ENCODE assay signal across 17 cellular contexts in the genomic region with DNA sequence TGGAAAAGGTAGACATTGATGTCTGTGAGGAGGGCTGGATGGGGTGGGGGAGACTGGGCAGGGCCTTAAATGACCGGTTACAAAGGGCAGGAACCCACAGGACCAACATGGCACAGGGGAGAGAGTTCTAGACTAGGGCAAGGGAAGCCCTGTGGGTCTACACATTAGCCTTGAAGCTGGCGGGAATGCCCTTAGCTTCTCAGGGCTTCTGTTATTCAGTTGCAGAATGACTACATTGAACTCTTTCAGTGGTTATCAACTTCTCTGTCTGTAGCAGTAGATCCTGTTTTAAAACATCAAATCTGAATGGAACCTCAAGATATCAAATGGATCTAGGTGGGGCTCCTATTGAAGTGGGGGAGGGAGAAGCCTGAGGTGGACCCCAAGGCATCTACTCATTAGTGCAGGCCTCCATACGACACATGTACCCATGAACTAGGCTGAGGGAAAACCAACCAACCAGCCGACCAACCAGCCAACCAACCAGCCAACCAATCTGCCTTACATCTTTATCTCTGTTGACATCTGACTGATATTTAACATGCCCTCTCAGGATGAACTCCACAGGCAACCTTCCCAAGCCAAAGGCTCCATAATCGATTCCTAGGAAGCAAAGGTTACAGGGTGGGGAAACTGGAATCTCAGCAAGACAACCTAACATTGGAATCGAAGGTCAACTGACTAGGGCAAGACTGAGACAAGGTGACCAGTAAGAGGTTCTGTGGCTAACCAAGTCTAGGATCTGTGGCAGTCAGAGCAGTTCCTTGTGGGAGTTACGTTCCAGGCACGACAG. TPM values are rescaled to one million over a fixed set of nuclear protein-coding genes. Genes with fewer than 3 reads are reported as not detected.
A peak's percentile ranks its signal among the peaks of the same experiment; 100 is the strongest.
DNase-seq lines count a peak whose midpoint lies in the region; ATAC-seq, FAIRE-seq and TF ChIP-seq lines count a peak whose summit lies in the region.
"Had no signal": no experiment of that assay in that cellular context is flagged by ENCODE, and none has a peak within 500 bp of the region (broad histone marks: within the 10 kb centered on the region; RNA-seq: fewer than 3 reads in every experiment).

No MANE protein-coding gene starts in this region.

- BruUV-seq in K562 (replicated peaks; lab: Mats Ljungman, UMichigan): no TSS peak

- no peak for TF ChIP-seq RAD21 in K562 (CRISPR knock-in tag; conservative IDR thresholded peaks at IDR 0.05 in 1 of 2, IDR thresholded peaks at IDR 0.05 in 1 of 2)

- peaks cover 65% of the 10 kb centered on the region for H3K36me3 ChIP-seq in K562 (ENCODE audit: control insufficient read depth, insufficient read depth, low read length)

- DNase-seq in K562 (ENCODE audit: extremely low read depth in 1 of 4, low spot score in 3 of 4) (no peak), NCI-H446 treated with DMSO at 0.1 percent for 48 hours (lab: John Stamatoyannopoulos, UW) (no peak), germinal center (ENCODE audit: low spot score) (no peak), NCI-H146 (lab: John Stamatoyannopoulos, UW) (no peak)
- DNase-seq in activated effector memory CD4-positive, alpha-beta T cell treated with anti-CD3 and anti-CD28 coated beads, Interleukin-2, amount 50 U/mL, for 16 hours: no peak
- DNase-seq: activated effector memory CD4-positive, alpha-beta T cell treated with Interleukin-2 at 50 U/mL for 16 hours; CD4-positive, alpha-beta memory T cell; islet precursor cell; naive thymus-derived CD8-positive, alpha-beta T cell; NCI-H69; right cardiac atrium; SIG-M5 had no signal

- no peak overlapping the region for H2AFZ ChIP-seq in K562 (ENCODE audit: low read depth, low read length)

- H3K9ac ChIP-seq in K562 (ENCODE audit: insufficient read depth in 1 of 2, low read depth in 2 of 2, low read length in 2 of 2): no peak overlapping the region

- no peak for TF ChIP-seq EP300 in K562 (IDR thresholded peaks at IDR 0.05; ENCODE audit: low read length)

- in situ Hi-C loops in K562 (cut with MboI): no loop called here

- no peak overlapping the region for H3K4me3 ChIP-seq in K562

- TF ChIP-seq POLR2A in K562 (conservative IDR thresholded peaks at IDR 0.05): no peak

- peaks cover 9% of the 10 kb centered on the region for H3K9me1 ChIP-seq in K562 (ENCODE audit: control insufficient read depth, insufficient read depth, low read length)

- H4K20me1 ChIP-seq in K562 (replicated peaks; ENCODE audit: control insufficient read depth, insufficient read depth, low read length): peaks cover 15% of the 10 kb centered on the region

- POLR2A ChIA-PET in K562 (lab: Yijun Ruan, JAX): interaction anchor here (0.5 to 2.4 kb wide), 3 partner anchors 9 to 640 kb away, joined by 3 to 12 read pairs (median 3); no protein-coding TSS in a partner anchor

- H3K27ac ChIP-seq in K562 (ENCODE audit: extremely low read depth, low read depth, low read length): no peak overlapping the region

- ATAC-seq in GM18861 (IDR thresholded peaks at IDR 0.05; ENCODE audit: unreplicated experiment) (peak; percentile 82), GM21447 (IDR thresholded peaks at IDR 0.05; ENCODE audit: unreplicated experiment) (peak; percentile 75), HG03060 (IDR thresholded peaks at IDR 0.05; ENCODE audit: low read depth, unreplicated experiment) (peak; percentile 81), K562 (no peak)
- ATAC-seq: activated CD4-positive, CD25-positive, alpha-beta regulatory T cell treated with anti-CD3 and anti-CD28 coated beads, Interleukin-2, amount 50 U/mL, for 24 hours; HCT116; naive thymus-derived CD8-positive, alpha-beta T cell; right cardiac atrium had no signal

- WGBS in K562 (ENCODE audit: insufficient coverage, low coverage, missing lambda C conversion rate): 82% methylated on average over 8 of the region's 8 CpGs

- FAIRE-seq in K562 (lab: Jason Lieb, UNC): no peak

- TF ChIP-seq CTCF in K562 (IDR thresholded peaks at IDR 0.05 in 2 of 3, conservative IDR thresholded peaks at IDR 0.05 in 1 of 3; ENCODE audit: insufficient read depth in 2 of 3, low read depth in 1 of 3, low read length in 3 of 3): no peak

- no peak overlapping the region for H3K4me2 ChIP-seq in K562 (ENCODE audit: insufficient read depth, low read length)

- CTCF ChIA-PET in K562 (lab: Yijun Ruan, JAX; ENCODE audit: low intra/inter-chr PET ratio): no interaction called here

- intact Hi-C loops in K562 (cut with micrococcal nuclease): no loop called here

- peaks cover 37% of the 10 kb centered on the region for H3K79me2 ChIP-seq in K562 (ENCODE audit: control insufficient read depth, insufficient read depth, low read length)

- peaks cover 3% of the 10 kb centered on the region; the same call in 1 of the 2 replicates for H3K9me3 ChIP-seq in K562 (replicated peaks; ENCODE audit: control insufficient read depth, insufficient read depth, low read depth, low read length)

- H3K27me3 ChIP-seq in K562 (ENCODE audit: control insufficient read depth in 2 of 2, insufficient read depth in 2 of 2, low read length in 2 of 2): no peaks in the 10 kb centered on the region

- peaks cover 24 to 27% of the 10 kb centered on the region in 2 experiments; a peak in 4 of 5 replicates for H3K4me1 ChIP-seq in K562 (replicated peaks in 1 of 2; ENCODE audit: control insufficient read depth in 2 of 2, insufficient read depth in 2 of 2, low read length in 2 of 2)

TF ChIP-seq in K562, 482 proteins besides CTCF, POLR2A, EP300 and RAD21:
- TF ChIP-seq ZKSCAN3 (CRISPR knock-in tag; IDR thresholded peaks at IDR 0.05) (no peak), RBM22 (IDR thresholded peaks at IDR 0.05; ENCODE audit: low read depth, low read length, poor library complexity, severe bottlenecking) (no peak), POLR3G (IDR thresholded peaks at IDR 0.05; ENCODE audit: extremely low read depth, insufficient read length, insufficient replicate concordance) (no peak)
- TF ChIP-seq, protein P1, sequence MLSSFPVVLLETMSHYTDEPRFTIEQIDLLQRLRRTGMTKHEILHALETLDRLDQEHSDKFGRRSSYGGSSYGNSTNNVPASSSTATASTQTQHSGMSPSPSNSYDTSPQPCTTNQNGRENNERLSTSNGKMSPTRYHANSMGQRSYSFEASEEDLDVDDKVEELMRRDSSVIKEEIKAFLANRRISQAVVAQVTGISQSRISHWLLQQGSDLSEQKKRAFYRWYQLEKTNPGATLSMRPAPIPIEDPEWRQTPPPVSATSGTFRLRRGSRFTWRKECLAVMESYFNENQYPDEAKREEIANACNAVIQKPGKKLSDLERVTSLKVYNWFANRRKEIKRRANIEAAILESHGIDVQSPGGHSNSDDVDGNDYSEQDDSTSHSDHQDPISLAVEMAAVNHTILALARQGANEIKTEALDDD (IDR thresholded peaks at IDR 0.05): 0 out of 2 replicates have a peak, but pooled peaks have one; percentile 27

RNA-seq across cellular contexts. Expression of a gene that starts 48.3 kb away (rescaled TPM):
- total RNA-seq in K562 (2011; cell fraction: chromatin; rRNA removed; ENCODE audit: low replicate concordance): 60.9 and 94.0 TPM in 2 replicates
- total RNA-seq in K562 (2011; cell fraction: nucleolus; rRNA removed): 39.0 and 46.8 TPM in 2 replicates
- 92.2 and 142 TPM in 2 replicates for total RNA-seq in K562 (2011; cell fraction: nucleoplasm; rRNA removed)
- total RNA-seq in K562 (2014; rRNA removed) (31.3 and 36.1 TPM in 2 replicates), K562 (2014; rRNA removed; fragmentation: Illumina TruSeq; extraction: Trizol) (33.6 and 34.5 TPM in 2 replicates), K562 (2015; rRNA removed; fragmentation: Illumina TruSeq; extraction: Trizol) (27.3 and 28.7 TPM in 2 replicates), K562 (2021) (118 and 129 TPM in 2 replicates)
- polyA plus RNA-seq in K562 (2011; rRNA removed) (51.9 and 61.8 TPM in 2 replicates), K562 (2014; fragmentation: Illumina TruSeq; extraction: Trizol) (151 and 157 TPM in 2 replicates), K562 (2014; fragmentation: Nextera tagmentation; extraction: Ambion mirVana) (10 to 100 TPM; 14.1 to 21.7 TPM), K562 (2014; rRNA removed) (84.2 and 84.3 TPM in 2 replicates)
- polyA plus RNA-seq in K562 (2011; cell fraction: cytosol; rRNA removed): 104 and 110 TPM in 2 replicates
- 62.6 and 63.5 TPM in 2 replicates for polyA plus RNA-seq in K562 (2011; cell fraction: nucleus; rRNA removed)
- 102 and 243 TPM in 2 replicates for polyA plus RNA-seq in K562 (2012)
- polyA minus RNA-seq in K562 (2011; rRNA and poly(A)+ RNA removed): 35.4 and 39.4 TPM in 2 replicates
- 64.4 and 65.4 TPM in 2 replicates for polyA minus RNA-seq in K562 (2011; cell fraction: cytosol; rRNA and poly(A)+ RNA removed)
- polyA minus RNA-seq in K562 (2011; cell fraction: nucleus; rRNA and poly(A)+ RNA removed): 28.3 and 33.3 TPM in 2 replicates
